8 cellular contexts compared by ENCODE assay signal in the genomic region with DNA sequence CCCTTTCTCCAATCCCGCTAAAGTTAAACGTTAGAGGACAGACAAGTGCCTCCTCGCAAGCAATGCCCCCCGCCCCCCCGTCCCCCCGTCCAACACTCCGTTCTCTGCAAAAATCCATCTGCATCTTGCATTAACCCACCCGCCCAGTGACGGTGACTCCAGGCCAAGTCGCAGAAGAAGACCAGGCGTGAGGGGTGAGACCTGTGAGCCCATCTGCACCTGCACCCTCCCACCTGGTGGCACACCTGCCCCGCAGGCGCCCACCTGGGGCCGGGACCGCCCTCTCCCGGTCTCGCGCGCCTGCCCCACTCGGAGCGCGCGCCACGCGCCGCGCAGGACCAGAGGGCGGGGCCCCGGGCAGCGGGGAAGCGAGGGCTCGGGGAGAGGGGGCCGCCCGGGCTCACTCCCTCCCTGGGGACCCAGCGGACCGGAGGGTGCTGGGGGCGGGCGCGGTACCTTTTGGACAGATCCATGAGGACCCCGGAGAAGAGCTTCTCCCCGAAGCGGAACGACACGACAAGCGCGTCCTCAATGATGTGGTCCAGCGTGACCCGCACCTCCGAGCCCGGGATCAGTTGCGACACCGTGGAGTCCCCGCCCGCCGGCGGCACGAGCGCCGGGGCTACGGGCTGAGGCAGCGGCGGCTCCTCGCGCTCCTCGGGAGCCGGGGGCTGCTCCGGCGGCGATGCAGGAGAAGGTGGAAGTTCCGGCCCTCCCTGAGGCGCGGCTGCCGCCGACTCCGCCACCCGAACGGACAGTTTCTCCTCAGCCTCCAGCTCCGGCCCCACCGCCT. TPM values are rescaled to one million over a fixed set of nuclear protein-coding genes. Genes with fewer than 3 reads are reported as not detected.
DNase-seq lines count a peak whose midpoint lies in the region; ATAC-seq and TF ChIP-seq lines count a peak whose summit lies in the region.

No MANE protein-coding gene starts in this region.

- peaks cover 10% of the 10 kb centered on the region for H3K4me1 Mint-ChIP-seq in central memory CD8-positive, alpha-beta T cell

- H3K27me3 Mint-ChIP-seq in central memory CD8-positive, alpha-beta T cell = peaks cover 15% of the 10 kb centered on the region

- peak; percentile 27 for ATAC-seq in GM21529 (IDR thresholded peaks at IDR 0.05; ENCODE audit: unreplicated experiment)
- ATAC-seq in central memory CD8-positive, alpha-beta T cell (replicated peaks; ENCODE audit: extremely low read depth, poor library complexity, severe bottlenecking) = peak; percentile 10
- ATAC-seq in left lobe of liver = peak; percentile 54

- peak overlapping the region; percentile 86 for H3K4me3 Mint-ChIP-seq in central memory CD8-positive, alpha-beta T cell

- H3K36me3 Mint-ChIP-seq in central memory CD8-positive, alpha-beta T cell (ENCODE audit: insufficient read depth) = peaks cover 30% of the 10 kb centered on the region

- no peaks in the 10 kb centered on the region for H3K9me3 Mint-ChIP-seq in central memory CD8-positive, alpha-beta T cell

- H3K27ac Mint-ChIP-seq in central memory CD8-positive, alpha-beta T cell (ENCODE audit: low read depth) = peak overlapping the region; percentile 75

- no peak for TF ChIP-seq RAD21 in Ishikawa (IDR thresholded peaks at IDR 0.05; ENCODE audit: low read depth)

- TF ChIP-seq EP300 in Ishikawa (IDR thresholded peaks at IDR 0.05; ENCODE audit: borderline replicate concordance) = no peak

- peak; percentile 15 for DNase-seq in Daoy (ENCODE audit: low read depth)
- DNase-seq in activated CD4-positive, CD25-positive, alpha-beta regulatory T cell treated with anti-CD3 and anti-CD28 coated beads, Interleukin-2, amount 50 U/mL, for 16 hours (ENCODE audit: low read depth, low spot score) = peak; percentile 18
- peak; percentile 18 to 28 for DNase-seq in central memory CD8-positive, alpha-beta T cell (ENCODE audit: low spot score in 2 of 2)
- peak; percentile 70 for DNase-seq in left lobe of liver (ENCODE audit: low spot score)
- peak; percentile 54 to 55 for DNase-seq in stimulated activated CD4-positive, alpha-beta T cell treated with anti-CD3 and anti-CD28 coated beads, Interleukin-4, amount 100 ng/mL, for 4 hours
- no peak for DNase-seq in kidney glomerular epithelial cell (lab: John Stamatoyannopoulos, UW)

TF ChIP-seq in Ishikawa, 13 proteins besides CTCF, POLR2A, EP300 and RAD21:
- TF ChIP-seq ZBTB7A (IDR thresholded peaks at IDR 0.05; ENCODE audit: low read depth) (0 out of 2 replicates have a peak, but pooled peaks have one; percentile 25), CEBPB (IDR thresholded peaks at IDR 0.05) (peak; percentile 62), CREB1 (IDR thresholded peaks at IDR 0.05; ENCODE audit: low read depth) (no peak), EGR1 (IDR thresholded peaks at IDR 0.05) (no peak)
- TF ChIP-seq, protein P1, sequence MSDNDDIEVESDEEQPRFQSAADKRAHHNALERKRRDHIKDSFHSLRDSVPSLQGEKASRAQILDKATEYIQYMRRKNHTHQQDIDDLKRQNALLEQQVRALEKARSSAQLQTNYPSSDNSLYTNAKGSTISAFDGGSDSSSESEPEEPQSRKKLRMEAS (IDR thresholded peaks at IDR 0.05) = peak; percentile 53

RNA-seq across cellular contexts. Expression of a gene that starts 0.7 kb away (rescaled TPM):
- 21.5 and 37.7 TPM in 2 replicates for total RNA-seq in Daoy (2014; rRNA removed; shearing (Covaris generic))
- total RNA-seq in left lobe of liver = 10.1 TPM
